Comparison of ENCODE assay signal across 19 cellular contexts in the genomic region with DNA sequence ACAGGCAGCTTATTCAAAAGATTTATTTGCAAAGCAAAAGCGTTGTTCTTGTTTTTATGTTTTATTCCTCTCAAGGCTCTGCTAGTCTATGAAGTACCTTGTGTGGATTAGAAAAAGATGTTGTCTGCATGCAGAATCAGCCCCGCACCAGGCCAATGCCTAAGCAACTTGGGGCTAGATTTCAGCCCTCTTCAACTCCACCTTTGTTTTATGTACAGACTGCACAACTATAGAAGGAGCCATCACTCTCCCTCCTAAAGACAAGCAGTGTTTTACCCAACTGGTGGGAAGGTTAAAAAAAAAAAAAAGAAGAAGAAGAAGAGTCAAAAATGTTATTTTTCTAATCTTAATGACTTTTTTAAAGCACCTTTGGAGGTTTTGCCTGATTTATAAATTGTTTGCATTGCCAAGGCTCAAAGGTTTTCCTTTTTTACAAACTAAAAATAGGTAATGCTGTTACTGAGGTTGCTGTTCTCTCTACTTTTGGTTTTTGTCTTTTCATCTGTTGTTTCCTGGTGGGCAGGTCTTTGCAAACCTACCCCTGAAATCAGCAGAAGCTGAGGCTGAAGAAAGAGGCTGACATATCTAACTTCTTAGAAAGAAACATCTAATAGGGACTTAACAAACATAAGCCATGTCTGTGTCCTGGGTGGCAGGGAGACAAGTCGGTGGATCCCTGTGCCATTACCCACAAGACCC.
DNase-seq lines count a peak whose midpoint lies in the region; ATAC-seq, FAIRE-seq and TF ChIP-seq lines count a peak whose summit lies in the region.
"Had no signal": no experiment of that assay in that cellular context is flagged by ENCODE, and none has a peak within 500 bp of the region (broad histone marks: within the 10 kb centered on the region; RNA-seq: fewer than 3 reads in every experiment).

No MANE protein-coding gene starts in this region.

- CTCF ChIA-PET in activated CD8-positive, alpha-beta T cell treated with anti-CD3 and anti-CD28 coated beads for 36 hours (lab: Charles Lee) = no interaction called here
- CTCF ChIA-PET in activated CD8-positive, alpha-beta T cell treated with anti-CD3 and anti-CD28 coated beads, Interleukin-2, amount 10 ng/mL, durations not matched to agents 7 days and 5 days (lab: Charles Lee) = no interaction called here

- no peak for DNase-seq in activated CD8-positive, alpha-beta T cell treated with anti-CD3 and anti-CD28 coated beads for 36 hours
- no peak for DNase-seq in activated CD8-positive, alpha-beta T cell treated with anti-CD3 and anti-CD28 coated beads, Interleukin-2, amount 10 ng/mL, durations not matched to agents 7 days and 5 days
- DNase-seq in activated naive CD8-positive, alpha-beta T cell treated with anti-CD3 and anti-CD28 coated beads, Interleukin-2, amount 10 ng/mL, durations not matched to agents 7 days and 5 days = no peak
- DNase-seq in keratinocyte (ENCODE audit: low read depth, low spot score) = no peak
- no peak for DNase-seq in stimulated activated CD8-positive, alpha-beta memory T cell treated with anti-CD3 and anti-CD28 coated beads, Interleukin-4, amount 100 ng/mL, for 48 hours
- DNase-seq in activated CD8-positive, alpha-beta memory T cell treated with anti-CD3 and anti-CD28 coated beads, Interleukin-2, amount 50 U/mL, for 48 hours = no peak
- DNase-seq: CD4-positive, alpha-beta T cell; H7; Karpas-422; MV-4-11; NCI-H1417 treated with DMSO at 0.1 percent for 48 hours; NCI-H2029 treated with DMSO at 0.1 percent for 48 hours; NCI-H2227 treated with DMSO at 0.1 percent for 48 hours; Right ventricle myocardium superior had no signal

- intact Hi-C loops in activated CD8-positive, alpha-beta T cell treated with anti-CD3 and anti-CD28 coated beads for 36 hours (cut with micrococcal nuclease) = no loop called here

- H3K4me3 Mint-ChIP-seq in activated CD8-positive, alpha-beta T cell treated with anti-CD3 and anti-CD28 coated beads for 36 hours = no peak overlapping the region
- no peak overlapping the region for H3K4me3 Mint-ChIP-seq in activated CD8-positive, alpha-beta T cell treated with anti-CD3 and anti-CD28 coated beads, Interleukin-2, amount 10 ng/mL, durations not matched to agents 7 days and 5 days
- no peak overlapping the region for H3K4me3 Mint-ChIP-seq in activated naive CD8-positive, alpha-beta T cell treated with anti-CD3 and anti-CD28 coated beads, Interleukin-2, amount 10 ng/mL, durations not matched to agents 7 days and 5 days
- H3K4me3 Mint-ChIP-seq: CD4-positive, alpha-beta T cell had no signal

- H4K20me1 ChIP-seq in keratinocyte (ENCODE audit: control insufficient read depth, extremely low read depth, insufficient read depth, low read length) = no peaks in the 10 kb centered on the region

- H3K27me3 Mint-ChIP-seq in activated CD8-positive, alpha-beta T cell treated with anti-CD3 and anti-CD28 coated beads for 36 hours = no peaks in the 10 kb centered on the region
- no peaks in the 10 kb centered on the region for H3K27me3 Mint-ChIP-seq in activated CD8-positive, alpha-beta T cell treated with anti-CD3 and anti-CD28 coated beads, Interleukin-2, amount 10 ng/mL, durations not matched to agents 7 days and 5 days (ENCODE audit: low read depth)
- H3K27me3 Mint-ChIP-seq in activated naive CD8-positive, alpha-beta T cell treated with anti-CD3 and anti-CD28 coated beads, Interleukin-2, amount 10 ng/mL, durations not matched to agents 7 days and 5 days = no peaks in the 10 kb centered on the region
- H3K27me3 Mint-ChIP-seq: CD4-positive, alpha-beta T cell had no signal

- H3K36me3 Mint-ChIP-seq in activated CD8-positive, alpha-beta T cell treated with anti-CD3 and anti-CD28 coated beads for 36 hours (ENCODE audit: low read depth) = no peaks in the 10 kb centered on the region
- H3K36me3 Mint-ChIP-seq in activated CD8-positive, alpha-beta T cell treated with anti-CD3 and anti-CD28 coated beads, Interleukin-2, amount 10 ng/mL, durations not matched to agents 7 days and 5 days (ENCODE audit: low read depth) = no peaks in the 10 kb centered on the region
- no peaks in the 10 kb centered on the region for H3K36me3 Mint-ChIP-seq in activated naive CD8-positive, alpha-beta T cell treated with anti-CD3 and anti-CD28 coated beads, Interleukin-2, amount 10 ng/mL, durations not matched to agents 7 days and 5 days

- no peaks in the 10 kb centered on the region for H3K9me1 ChIP-seq in keratinocyte (ENCODE audit: control insufficient read depth, extremely low read depth, insufficient read depth, low read length)

- H3K4me1 ChIP-seq in HUES48 (ENCODE audit: control insufficient read depth, insufficient read depth, low read length) (peaks cover 3% of the 10 kb centered on the region; the same call in 1 of the 2 replicates), keratinocyte (ENCODE audit: control insufficient read depth, extremely low read depth, insufficient read depth, low read length) (peaks cover 5% of the 10 kb centered on the region)

- peaks cover 5% of the 10 kb centered on the region for H3K4me1 Mint-ChIP-seq in activated CD8-positive, alpha-beta T cell treated with anti-CD3 and anti-CD28 coated beads for 36 hours (ENCODE audit: low read depth)
- H3K4me1 Mint-ChIP-seq in activated CD8-positive, alpha-beta T cell treated with anti-CD3 and anti-CD28 coated beads, Interleukin-2, amount 10 ng/mL, durations not matched to agents 7 days and 5 days (ENCODE audit: low read depth) = peaks cover 5% of the 10 kb centered on the region
- H3K4me1 Mint-ChIP-seq in activated naive CD8-positive, alpha-beta T cell treated with anti-CD3 and anti-CD28 coated beads, Interleukin-2, amount 10 ng/mL, durations not matched to agents 7 days and 5 days = peaks cover 2% of the 10 kb centered on the region

- no peaks in the 10 kb centered on the region for H3K79me2 ChIP-seq in keratinocyte (ENCODE audit: control insufficient read depth, insufficient read depth, low read length)

- dilution Hi-C loops in keratinocyte (cut with MboI; ENCODE audit: extremely low pct_ligation_motif_present, low sequenced_read_pairs) = no loop called here

- H3K27me3 ChIP-seq in HUES48 (ENCODE audit: control insufficient read depth, insufficient read depth, low read length) = no peaks in the 10 kb centered on the region
- no peaks in the 10 kb centered on the region for H3K27me3 ChIP-seq in keratinocyte (ENCODE audit: control insufficient read depth, extremely low read depth, insufficient read depth, low read length)

- no peak overlapping the region for H2AFZ ChIP-seq in keratinocyte (ENCODE audit: control insufficient read depth, low read length)

- no peak overlapping the region for H3K4me3 ChIP-seq in HUES48 (ENCODE audit: low read depth, low read length)
- H3K4me3 ChIP-seq in keratinocyte (ENCODE audit: control insufficient read depth in 2 of 3, extremely low read depth in 1 of 3, insufficient read depth in 2 of 3, low read depth in 1 of 3, low read length in 3 of 3) = no peak overlapping the region

- no peak for FAIRE-seq in keratinocyte (lab: Jason Lieb, UNC)
- FAIRE-seq: D721Med, HepG2 had no signal

- H3K27ac ChIP-seq in HUES48 (ENCODE audit: low read depth, low read length) = no peak overlapping the region
- peak overlapping the region; percentile 36 for H3K27ac ChIP-seq in keratinocyte (ENCODE audit: control insufficient read depth, insufficient read depth, low read length)

- no peak for TF ChIP-seq CTCF in activated CD8-positive, alpha-beta T cell treated with anti-CD3 and anti-CD28 coated beads for 36 hours (IDR thresholded peaks at IDR 0.05)
- TF ChIP-seq CTCF in keratinocyte (optimal IDR thresholded peaks at IDR 0.05 in 1 of 3, IDR thresholded peaks at IDR 0.05 in 1 of 3, conservative IDR thresholded peaks at IDR 0.05 in 1 of 3; ENCODE audit: extremely low read depth in 1 of 3, insufficient read depth in 2 of 3, low read length in 3 of 3) = no peak

- no peaks in the 10 kb centered on the region for H3K9me3 ChIP-seq in HUES48 (ENCODE audit: control insufficient read depth, insufficient read depth, low read length)
- H3K9me3 ChIP-seq in keratinocyte (ENCODE audit: control insufficient read depth, low read depth, low read length) = no peaks in the 10 kb centered on the region

- H3K9ac ChIP-seq in HUES48 (ENCODE audit: low read depth, low read length) = peak overlapping the region; percentile 12; the same call in 1 of the 2 replicates
- no peak overlapping the region for H3K9ac ChIP-seq in keratinocyte (ENCODE audit: control insufficient read depth, extremely low read depth, insufficient read depth, low read length)

- POLR2A ChIA-PET in activated CD8-positive, alpha-beta T cell treated with anti-CD3 and anti-CD28 coated beads for 36 hours (lab: Charles Lee) = no interaction called here
- POLR2A ChIA-PET in activated CD8-positive, alpha-beta T cell treated with anti-CD3 and anti-CD28 coated beads, Interleukin-2, amount 10 ng/mL, durations not matched to agents 7 days and 5 days (lab: Charles Lee) = no interaction called here
- POLR2A ChIA-PET in activated naive CD8-positive, alpha-beta T cell treated with anti-CD3 and anti-CD28 coated beads, Interleukin-2, amount 10 ng/mL, durations not matched to agents 7 days and 5 days (lab: Charles Lee) = interaction anchor here (0.7 kb wide), 1 partner anchor 322 kb away, joined by 5 read pairs; no protein-coding TSS in a partner anchor

- H3K36me3 ChIP-seq in HUES48 (ENCODE audit: control insufficient read depth, insufficient read depth, low read length) (no peaks in the 10 kb centered on the region), keratinocyte (ENCODE audit: control insufficient read depth in 2 of 2, extremely low read depth in 1 of 2, insufficient read depth in 2 of 2, low read length in 2 of 2) (no peaks in the 10 kb centered on the region)

- H3K27ac Mint-ChIP-seq in activated CD8-positive, alpha-beta T cell treated with anti-CD3 and anti-CD28 coated beads for 36 hours = peak overlapping the region; percentile 36
- H3K27ac Mint-ChIP-seq in activated CD8-positive, alpha-beta T cell treated with anti-CD3 and anti-CD28 coated beads, Interleukin-2, amount 10 ng/mL, durations not matched to agents 7 days and 5 days = no peak overlapping the region
- H3K27ac Mint-ChIP-seq in activated naive CD8-positive, alpha-beta T cell treated with anti-CD3 and anti-CD28 coated beads, Interleukin-2, amount 10 ng/mL, durations not matched to agents 7 days and 5 days = peak overlapping the region; percentile 49
- H3K27ac Mint-ChIP-seq: CD4-positive, alpha-beta T cell had no signal

- ATAC-seq in activated CD8-positive, alpha-beta T cell treated with anti-CD3 and anti-CD28 coated beads for 36 hours = no peak
- ATAC-seq in activated CD8-positive, alpha-beta T cell treated with anti-CD3 and anti-CD28 coated beads, Interleukin-2, amount 10 ng/mL, durations not matched to agents 7 days and 5 days = no peak
- no peak for ATAC-seq in activated naive CD8-positive, alpha-beta T cell treated with anti-CD3 and anti-CD28 coated beads, Interleukin-2, amount 10 ng/mL, durations not matched to agents 7 days and 5 days (ENCODE audit: low read depth)
- ATAC-seq in GM21515 (IDR thresholded peaks at IDR 0.05; ENCODE audit: unreplicated experiment) = no peak
- ATAC-seq: HepG2, SK-N-SH treated with all-trans-retinoic acid at 6 μM for 48 hours had no signal

- H3K9me3 Mint-ChIP-seq in activated CD8-positive, alpha-beta T cell treated with anti-CD3 and anti-CD28 coated beads for 36 hours = no peaks in the 10 kb centered on the region
- no peaks in the 10 kb centered on the region for H3K9me3 Mint-ChIP-seq in activated CD8-positive, alpha-beta T cell treated with anti-CD3 and anti-CD28 coated beads, Interleukin-2, amount 10 ng/mL, durations not matched to agents 7 days and 5 days (ENCODE audit: insufficient read depth)
- no peaks in the 10 kb centered on the region for H3K9me3 Mint-ChIP-seq in activated naive CD8-positive, alpha-beta T cell treated with anti-CD3 and anti-CD28 coated beads, Interleukin-2, amount 10 ng/mL, durations not matched to agents 7 days and 5 days
- H3K9me3 Mint-ChIP-seq: CD4-positive, alpha-beta T cell had no signal

- no peak overlapping the region for H3K4me2 ChIP-seq in keratinocyte (ENCODE audit: control insufficient read depth, extremely low read depth, insufficient read depth, low read depth, low read length)
